ENCODE assay signal across 18 cellular contexts in the genomic region with DNA sequence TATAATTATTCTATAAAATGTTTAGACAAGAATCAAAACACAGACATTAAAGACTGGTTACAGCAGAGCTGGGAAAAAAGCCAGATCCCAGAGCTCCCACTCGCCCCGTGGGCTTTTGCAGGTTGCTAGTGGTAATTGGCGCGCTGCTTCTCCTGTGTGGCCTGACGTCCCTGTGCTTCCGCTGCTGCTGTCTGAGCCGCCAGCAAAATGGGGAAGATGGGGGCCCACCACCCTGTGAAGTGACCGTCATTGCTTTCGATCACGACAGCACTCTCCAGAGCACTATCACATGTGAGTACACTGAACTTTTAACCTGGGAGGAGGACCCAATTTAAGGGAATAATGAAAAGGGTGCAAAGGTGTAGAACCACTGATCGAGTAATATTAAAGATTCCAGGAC. TPM values are rescaled to one million over a fixed set of nuclear protein-coding genes. Genes with fewer than 3 reads are reported as not detected.
DNase-seq lines count a peak whose midpoint lies in the region; ATAC-seq, FAIRE-seq and TF ChIP-seq lines count a peak whose summit lies in the region.
"Had no signal": no experiment of that assay in that cellular context is flagged by ENCODE, and none has a peak within 500 bp of the region (broad histone marks: within the 10 kb centered on the region; RNA-seq: fewer than 3 reads in every experiment).

No MANE protein-coding gene starts in this region.

- H3K27ac Mint-ChIP-seq in endothelial cell (ENCODE audit: unreplicated experiment) (no peak overlapping the region), Calu3 (ENCODE audit: unreplicated experiment) (no peak overlapping the region)
- H3K27ac Mint-ChIP-seq: activated CD4-positive, alpha-beta T cell treated with anti-CD3 and anti-CD28 coated beads, Interleukin-2, amount 10 ng/mL, durations not matched to agents 24 days and 14 days; T-helper 1 cell treated with Interleukin-12 subunit alpha and Interleukin-12 subunit beta and Interleukin-4 antibody, amounts not matched to agents 30 μg/mL and 1 μg/mL, for 36 hours had no signal

- TF ChIP-seq POLR2A in right lobe of liver (IDR thresholded peaks at IDR 0.05): no peak
- TF ChIP-seq POLR2A in HepG2 (IDR thresholded peaks at IDR 0.05; ENCODE audit: insufficient read depth in 1 of 2, low read depth in 2 of 2, low read length in 2 of 2): no peak

- no peaks in the 10 kb centered on the region for H3K9me3 ChIP-seq in right lobe of liver
- no peaks in the 10 kb centered on the region for H3K9me3 ChIP-seq in HepG2 (ENCODE audit: low read length)
- H3K9me3 ChIP-seq in mucosa of descending colon: no peaks in the 10 kb centered on the region
- H3K9me3 ChIP-seq in aorta (ENCODE audit: control insufficient read depth, low read length): no peaks in the 10 kb centered on the region
- H3K9me3 ChIP-seq: tibial nerve had no signal

- TF ChIP-seq RAD21 in HepG2 (CRISPR knock-in tag; IDR thresholded peaks at IDR 0.05): no peak

- H3K4me1 ChIP-seq in right lobe of liver (no peaks in the 10 kb centered on the region), HepG2 (ENCODE audit: insufficient read depth, low read length) (no peaks in the 10 kb centered on the region), mucosa of descending colon (ENCODE audit: low read depth) (peaks cover 2% of the 10 kb centered on the region), aorta (ENCODE audit: control insufficient read depth in 1 of 2, insufficient read depth in 2 of 2, low read length in 2 of 2) (no peaks in the 10 kb centered on the region)

- POLR2A ChIA-PET in HepG2 (lab: Yijun Ruan, JAX): no interaction called here

- no peak overlapping the region for H2AFZ ChIP-seq in HepG2 (ENCODE audit: low read length)

- whole genome bisulfite sequencing in right lobe of liver (ENCODE audit: insufficient coverage, low coverage, low lambda C conversion rate, missing lambda C conversion rate): 66% methylated on average over 5 of the region's 11 CpGs
- WGBS in HepG2 (ENCODE audit: low lambda C conversion rate): 52% methylated on average over 11 of the region's 11 CpGs
- 61 to 63% methylated on average over 11 of the region's 11 CpGs for WGBS in aorta, 2 donors

- no peak overlapping the region for H3K9ac ChIP-seq in HepG2 (ENCODE audit: insufficient read depth, low read depth, low read length)

- in situ Hi-C loops in HepG2 (cut with HindIII; ENCODE audit: extremely low pct_ligation_motif_present, low pct_unique_long_range_greater_than_20kb): no loop called here

- intact Hi-C loops in right lobe of liver (cut with DNase I) (loop anchor here in 1 of 2 donors (5.0 kb wide), 1 partner anchor 34 kb away; no protein-coding TSS in a partner anchor), HepG2 (cut with micrococcal nuclease; ENCODE audit: unreplicated experiment) (no loop called here), Right ventricle myocardium inferior (cut with DNase I) (no loop called here), mucosa of descending colon (cut with DNase I, micrococcal nuclease) (no loop called here), aorta (cut with DNase I) (loop anchor here in 1 of 2 donors (5.0 kb wide), 1 partner anchor 34 kb away; no protein-coding TSS in a partner anchor), Calu3 (cut with micrococcal nuclease; ENCODE audit: unreplicated experiment) (no loop called here)

- H3K9me3 Mint-ChIP-seq in endothelial cell (ENCODE audit: unreplicated experiment): no peaks in the 10 kb centered on the region
- H3K9me3 Mint-ChIP-seq in Calu3 (ENCODE audit: low read depth, unreplicated experiment): no peaks in the 10 kb centered on the region
- H3K9me3 Mint-ChIP-seq: activated CD4-positive, alpha-beta T cell treated with anti-CD3 and anti-CD28 coated beads, Interleukin-2, amount 10 ng/mL, durations not matched to agents 24 days and 14 days; nephron progenitor cell; T-helper 1 cell treated with Interleukin-12 subunit alpha and Interleukin-12 subunit beta and Interleukin-4 antibody, amounts not matched to agents 30 μg/mL and 1 μg/mL, for 36 hours had no signal

- H3K4me1 Mint-ChIP-seq in endothelial cell (ENCODE audit: unreplicated experiment): peaks cover 20% of the 10 kb centered on the region
- no peaks in the 10 kb centered on the region for H3K4me1 Mint-ChIP-seq in Calu3 (ENCODE audit: low read depth, unreplicated experiment)
- H3K4me1 Mint-ChIP-seq: nephron progenitor cell had no signal

- ATAC-seq in right lobe of liver: peak in 3 of 4 donors; percentile 49 to 65 (median 59)
- ATAC-seq in HepG2: no peak
- no peak for ATAC-seq in Right ventricle myocardium inferior
- ATAC-seq in mucosa of descending colon: peak; percentile 42
- ATAC-seq in aorta (ENCODE audit: low FRiP score): peak; percentile 34
- ATAC-seq: Panc1 had no signal

- no peaks in the 10 kb centered on the region for H3K79me2 ChIP-seq in HepG2 (ENCODE audit: insufficient read depth, low read length)

- DNase-seq in right lobe of liver: peak; percentile 49 to 66 (median 65)
- DNase-seq in HepG2 (ENCODE audit: low spot score): no peak
- DNase-seq in Right ventricle myocardium inferior (ENCODE audit: missing footprints): peak; percentile 84
- peak in 2 of 3 donors; percentile 39 to 66 for DNase-seq in mucosa of descending colon
- peak in 1 of 2 donors; percentile 87 for DNase-seq in aorta
- DNase-seq in central memory CD4-positive, alpha-beta T cell: no peak
- no peak for DNase-seq in endothelial cell (ENCODE audit: low spot score)
- no peak for DNase-seq in Calu3
- DNase-seq: activated CD4-positive, alpha-beta T cell treated with anti-CD3 and anti-CD28 coated beads, Interleukin-2, amount 10 ng/mL, durations not matched to agents 24 days and 14 days; effector CD4-positive, alpha-beta T cell; nephron progenitor cell had no signal

- no peak for TF ChIP-seq CTCF in right lobe of liver (IDR thresholded peaks at IDR 0.05)
- no peak for TF ChIP-seq CTCF in HepG2 (CRISPR knock-in tag; IDR thresholded peaks at IDR 0.05)
- TF ChIP-seq CTCF in mucosa of descending colon (IDR thresholded peaks at IDR 0.05): no peak
- TF ChIP-seq CTCF in endothelial cell (IDR thresholded peaks at IDR 0.05; ENCODE audit: unreplicated experiment): no peak
- no peak for TF ChIP-seq CTCF in Calu3 (IDR thresholded peaks at IDR 0.05; ENCODE audit: unreplicated experiment)

- H4K20me1 ChIP-seq in HepG2 (ENCODE audit: insufficient read depth, low read length): no peaks in the 10 kb centered on the region

- CTCF ChIA-PET in HepG2 (lab: Yijun Ruan, JAX; ENCODE audit: low intra/inter-chr PET ratio, low total read pairs) (interaction anchor here (1.1 kb wide), 1 partner anchor 33 kb away, joined by 3 read pairs; no protein-coding TSS in a partner anchor), Calu3 (lab: Charles Lee) (no interaction called here)

- H3K27me3 ChIP-seq in right lobe of liver (no peaks in the 10 kb centered on the region), HepG2 (ENCODE audit: control insufficient read depth in 1 of 2, insufficient read depth in 2 of 2, low read length in 2 of 2) (no peaks in the 10 kb centered on the region; a peak in 1 of 5 replicates), aorta (ENCODE audit: control insufficient read depth in 1 of 2, insufficient read depth in 2 of 2, low read length in 1 of 2) (no peaks in the 10 kb centered on the region)
- H3K27me3 ChIP-seq: tibial nerve had no signal

- H3K27ac ChIP-seq in right lobe of liver (no peak overlapping the region), HepG2 (ENCODE audit: extremely low read length, insufficient read depth, low read length) (no peak overlapping the region), aorta (ENCODE audit: low read depth in 1 of 2, low read length in 2 of 2) (no peak overlapping the region)

- no peak for TF ChIP-seq EP300 in HepG2 (IDR thresholded peaks at IDR 0.05; ENCODE audit: low read depth in 2 of 2, low read length in 2 of 2)
- no peak for TF ChIP-seq EP300 in HepG2 (CRISPR knock-in tag; IDR thresholded peaks at IDR 0.05; ENCODE audit: borderline replicate concordance)

- no peak for FAIRE-seq in HepG2 (lab: Jason Lieb, UNC)
- FAIRE-seq: A204.1, astrocyte, islet of Langerhans had no signal

- peaks cover 1% of the 10 kb centered on the region for H3K27me3 Mint-ChIP-seq in endothelial cell (ENCODE audit: unreplicated experiment)
- H3K27me3 Mint-ChIP-seq in Calu3 (ENCODE audit: unreplicated experiment): no peaks in the 10 kb centered on the region

- no peaks in the 10 kb centered on the region for H3K36me3 Mint-ChIP-seq in endothelial cell (ENCODE audit: low read depth, unreplicated experiment)
- no peaks in the 10 kb centered on the region for H3K36me3 Mint-ChIP-seq in Calu3 (ENCODE audit: insufficient read depth, unreplicated experiment)

- no peak overlapping the region for H3K4me3 ChIP-seq in right lobe of liver
- H3K4me3 ChIP-seq in HepG2 (replicated peaks in 1 of 3; ENCODE audit: insufficient read depth in 1 of 3, low read depth in 2 of 3, low read length in 3 of 3): no peak overlapping the region
- H3K4me3 ChIP-seq in mucosa of descending colon: no peak overlapping the region
- H3K4me3 ChIP-seq in aorta (ENCODE audit: low read length in 2 of 2): no peak overlapping the region
- H3K4me3 ChIP-seq: smooth muscle cell, tibial nerve had no signal

- BruUV-seq in HepG2 (replicated peaks; lab: Mats Ljungman, UMichigan): no TSS peak
- BruUV-seq in Calu3 (replicated peaks; lab: Mats Ljungman, UMichigan): no TSS peak

- no peaks in the 10 kb centered on the region for H3K36me3 ChIP-seq in right lobe of liver
- no peaks in the 10 kb centered on the region for H3K36me3 ChIP-seq in HepG2 (replicated peaks in 1 of 2; ENCODE audit: control insufficient read depth in 1 of 2, insufficient read depth in 2 of 2, low read length in 2 of 2)
- H3K36me3 ChIP-seq in mucosa of descending colon (ENCODE audit: low read depth): no peaks in the 10 kb centered on the region
- H3K36me3 ChIP-seq in aorta (ENCODE audit: control insufficient read depth in 1 of 2, insufficient read depth in 2 of 2, low read length in 1 of 2): no peaks in the 10 kb centered on the region
- H3K36me3 ChIP-seq: tibial nerve had no signal

- no peak overlapping the region for H3K4me2 ChIP-seq in HepG2 (ENCODE audit: low read depth, low read length)
- H3K4me2 ChIP-seq: smooth muscle cell had no signal

- H3K4me3 Mint-ChIP-seq in endothelial cell (ENCODE audit: unreplicated experiment) (no peak overlapping the region), Calu3 (ENCODE audit: low read depth, unreplicated experiment) (no peak overlapping the region)
- H3K4me3 Mint-ChIP-seq: activated CD4-positive, alpha-beta T cell treated with anti-CD3 and anti-CD28 coated beads, Interleukin-2, amount 10 ng/mL, durations not matched to agents 24 days and 14 days; nephron progenitor cell; T-helper 1 cell treated with Interleukin-12 subunit alpha and Interleukin-12 subunit beta and Interleukin-4 antibody, amounts not matched to agents 30 μg/mL and 1 μg/mL, for 36 hours had no signal

RNA-seq across cellular contexts. Expression of gene TMEM52B, which starts 7.5 kb away (rescaled TPM):
- total RNA-seq in right lobe of liver: under 1 TPM in 2 of 6 experiments, not detected in 4; 0.06 TPM
- total RNA-seq in HepG2 (2016; rRNA removed; fragmentation: Illumina TruSeq; extraction: Trizol): not detected in 2 replicates
- not detected in 2 replicates for total RNA-seq in HepG2 (2016; cell fraction: cytosol; rRNA removed; fragmentation: Illumina TruSeq; extraction: Trizol; ENCODE audit: low read depth)
- not detected in 2 replicates for total RNA-seq in HepG2 (2016; cell fraction: insoluble cytoplasmic fraction; rRNA removed; fragmentation: Illumina TruSeq; extraction: Trizol)
- not detected in 2 replicates for total RNA-seq in HepG2 (2016; cell fraction: membrane; rRNA removed; fragmentation: Illumina TruSeq; extraction: Trizol)
- not detected in 2 replicates for total RNA-seq in HepG2 (2016; cell fraction: nucleus; rRNA removed; fragmentation: Illumina TruSeq; extraction: Trizol)
- polyA plus RNA-seq in HepG2 (2011; rRNA removed): not detected in 2 replicates
- not detected in 2 replicates for polyA plus RNA-seq in HepG2 (2011; cell fraction: cytosol; rRNA removed)
- polyA plus RNA-seq in HepG2 (2011; cell fraction: nucleus; rRNA removed): not detected in 2 replicates
- not detected in 2 replicates for polyA plus RNA-seq in HepG2 (2012)
- not detected in 2 replicates for polyA plus RNA-seq in HepG2 (2016; cell fraction: cytosol; fragmentation: Illumina TruSeq; extraction: Trizol; ENCODE audit: low read depth)
- not detected in 2 replicates for polyA plus RNA-seq in HepG2 (2016; cell fraction: insoluble cytoplasmic fraction; fragmentation: Illumina TruSeq; extraction: Trizol; ENCODE audit: low read depth)
- not detected in 2 replicates for polyA plus RNA-seq in HepG2 (2016; cell fraction: membrane; fragmentation: Illumina TruSeq; extraction: Trizol; ENCODE audit: low read depth)
- polyA plus RNA-seq in HepG2 (2016; cell fraction: nucleus; fragmentation: Illumina TruSeq; extraction: Trizol; ENCODE audit: insufficient read depth, low read depth): not detected in 2 replicates
- polyA minus RNA-seq in HepG2 (2011; rRNA and poly(A)+ RNA removed; ENCODE audit: low replicate concordance): 8.1 TPM in 1 of 2 replicates, not detected in the other
- polyA minus RNA-seq in HepG2 (2011; cell fraction: cytosol; rRNA and poly(A)+ RNA removed): not detected in 2 replicates
- not detected in 2 replicates for polyA minus RNA-seq in HepG2 (2011; cell fraction: nucleus; rRNA and poly(A)+ RNA removed)
- total RNA-seq in Right ventricle myocardium inferior: not detected
- total RNA-seq in mucosa of descending colon: under 1 TPM in 1 of 3 donors, not detected in 2; 0.10 TPM
- under 1 TPM; 0.13 to 0.27 TPM for total RNA-seq in aorta
- under 1 TPM; 0.05 to 0.63 TPM for polyA plus RNA-seq in aorta
- total RNA-seq in endothelial cell (ENCODE audit: unreplicated experiment): not detected
- not detected in 2 replicates for total RNA-seq in Calu3 (2022)
- total RNA-seq: activated CD4-positive, alpha-beta T cell treated with anti-CD3 and anti-CD28 coated beads, Interleukin-2, amount 10 ng/mL, durations not matched to agents 24 days and 14 days had no signal

RNA-seq across cellular contexts. Expression of gene OLR1, which starts 14.4 kb away (rescaled TPM):
- total RNA-seq in right lobe of liver (1 to 10 TPM in 2 of 6 experiments, under 1 TPM in 2, not detected in 2; 0.23 to 3.9 (median 0.77) TPM), HepG2 (2016; rRNA removed; fragmentation: Illumina TruSeq; extraction: Trizol) (not detected in 2 replicates), Right ventricle myocardium inferior (0.24 TPM), mucosa of descending colon (under 1 TPM in 1 of 3 donors, not detected in 2; 0.63 TPM), aorta (1 to 10 TPM; 8.4 to 9.3 TPM), endothelial cell (ENCODE audit: unreplicated experiment) (not detected), Calu3 (2022) (not detected in 2 replicates)
- not detected in 2 replicates for total RNA-seq in HepG2 (2016; cell fraction: cytosol; rRNA removed; fragmentation: Illumina TruSeq; extraction: Trizol; ENCODE audit: low read depth)
- total RNA-seq in HepG2 (2016; cell fraction: insoluble cytoplasmic fraction; rRNA removed; fragmentation: Illumina TruSeq; extraction: Trizol): not detected in 2 replicates
- total RNA-seq in HepG2 (2016; cell fraction: membrane; rRNA removed; fragmentation: Illumina TruSeq; extraction: Trizol): not detected in 2 replicates
- not detected in 2 replicates for total RNA-seq in HepG2 (2016; cell fraction: nucleus; rRNA removed; fragmentation: Illumina TruSeq; extraction: Trizol)
- polyA plus RNA-seq in HepG2 (2011; rRNA removed) (not detected in 2 replicates), aorta (1 to 10 TPM in 1 of 2 donors, not detected in 1; 4.4 TPM)
- 0.04 TPM in 1 of 2 replicates, not detected in the other for polyA plus RNA-seq in HepG2 (2011; cell fraction: cytosol; rRNA removed)
- not detected in 2 replicates for polyA plus RNA-seq in HepG2 (2011; cell fraction: nucleus; rRNA removed)
- not detected in 2 replicates for polyA plus RNA-seq in HepG2 (2012)
- polyA plus RNA-seq in HepG2 (2016; cell fraction: cytosol; fragmentation: Illumina TruSeq; extraction: Trizol; ENCODE audit: low read depth): not detected in 2 replicates
- not detected in 2 replicates for polyA plus RNA-seq in HepG2 (2016; cell fraction: insoluble cytoplasmic fraction; fragmentation: Illumina TruSeq; extraction: Trizol; ENCODE audit: low read depth)
- not detected in 2 replicates for polyA plus RNA-seq in HepG2 (2016; cell fraction: membrane; fragmentation: Illumina TruSeq; extraction: Trizol; ENCODE audit: low read depth)
- not detected in 2 replicates for polyA plus RNA-seq in HepG2 (2016; cell fraction: nucleus; fragmentation: Illumina TruSeq; extraction: Trizol; ENCODE audit: insufficient read depth, low read depth)
- polyA minus RNA-seq in HepG2 (2011; rRNA and poly(A)+ RNA removed; ENCODE audit: low replicate concordance): 38.5 TPM in 1 of 2 replicates, not detected in the other
- polyA minus RNA-seq in HepG2 (2011; cell fraction: cytosol; rRNA and poly(A)+ RNA removed): 0.59 and 0.62 TPM in 2 replicates
- 0.52 TPM in 1 of 2 replicates, not detected in the other for polyA minus RNA-seq in HepG2 (2011; cell fraction: nucleus; rRNA and poly(A)+ RNA removed)
- total RNA-seq: activated CD4-positive, alpha-beta T cell treated with anti-CD3 and anti-CD28 coated beads, Interleukin-2, amount 10 ng/mL, durations not matched to agents 24 days and 14 days had no signal

RNA-seq across cellular contexts. Expression of gene GABARAPL1, which starts 26.4 kb away (rescaled TPM):
- total RNA-seq in right lobe of liver (100 to 1,000 TPM in 1 of 6 experiments, 10 to 100 TPM in 5; 59.5 to 123 (median 83.4) TPM), HepG2 (2016; rRNA removed; fragmentation: Illumina TruSeq; extraction: Trizol) (7.9 and 8.1 TPM in 2 replicates), Right ventricle myocardium inferior (282 TPM), mucosa of descending colon (10 to 100 TPM; 34.4 to 93.4 (median 41.0) TPM), aorta (100 to 1,000 TPM; 103 to 111 TPM), endothelial cell (ENCODE audit: unreplicated experiment) (133 TPM), Calu3 (2022) (54.8 and 61.0 TPM in 2 replicates)
- 1.2 and 2.7 TPM in 2 replicates for total RNA-seq in HepG2 (2016; cell fraction: cytosol; rRNA removed; fragmentation: Illumina TruSeq; extraction: Trizol; ENCODE audit: low read depth)
- total RNA-seq in HepG2 (2016; cell fraction: insoluble cytoplasmic fraction; rRNA removed; fragmentation: Illumina TruSeq; extraction: Trizol): 6.8 and 8.2 TPM in 2 replicates
- total RNA-seq in HepG2 (2016; cell fraction: membrane; rRNA removed; fragmentation: Illumina TruSeq; extraction: Trizol): 3.7 and 3.8 TPM in 2 replicates
- 7.5 and 9.5 TPM in 2 replicates for total RNA-seq in HepG2 (2016; cell fraction: nucleus; rRNA removed; fragmentation: Illumina TruSeq; extraction: Trizol)
- polyA plus RNA-seq in HepG2 (2011; rRNA removed) (26.1 and 28.1 TPM in 2 replicates), aorta (10 to 100 TPM; 74.5 to 84.1 TPM)
- polyA plus RNA-seq in HepG2 (2011; cell fraction: cytosol; rRNA removed): 12.7 and 20.6 TPM in 2 replicates
- 18.1 and 27.4 TPM in 2 replicates for polyA plus RNA-seq in HepG2 (2011; cell fraction: nucleus; rRNA removed)
- polyA plus RNA-seq in HepG2 (2012): 30.3 and 43.8 TPM in 2 replicates
- 1.2 and 1.3 TPM in 2 replicates for polyA plus RNA-seq in HepG2 (2016; cell fraction: cytosol; fragmentation: Illumina TruSeq; extraction: Trizol; ENCODE audit: low read depth)
- polyA plus RNA-seq in HepG2 (2016; cell fraction: insoluble cytoplasmic fraction; fragmentation: Illumina TruSeq; extraction: Trizol; ENCODE audit: low read depth): 8.5 and 10.9 TPM in 2 replicates
- 2.4 and 2.8 TPM in 2 replicates for polyA plus RNA-seq in HepG2 (2016; cell fraction: membrane; fragmentation: Illumina TruSeq; extraction: Trizol; ENCODE audit: low read depth)
- 8.0 and 9.3 TPM in 2 replicates for polyA plus RNA-seq in HepG2 (2016; cell fraction: nucleus; fragmentation: Illumina TruSeq; extraction: Trizol; ENCODE audit: insufficient read depth, low read depth)
- 14.5 and 98.1 TPM in 2 replicates for polyA minus RNA-seq in HepG2 (2011; rRNA and poly(A)+ RNA removed; ENCODE audit: low replicate concordance)
- polyA minus RNA-seq in HepG2 (2011; cell fraction: cytosol; rRNA and poly(A)+ RNA removed): 10.8 and 14.2 TPM in 2 replicates
- 17.0 and 23.5 TPM in 2 replicates for polyA minus RNA-seq in HepG2 (2011; cell fraction: nucleus; rRNA and poly(A)+ RNA removed)

RNA-seq across cellular contexts. Expression of gene CLEC7A, which starts 56.3 kb away (rescaled TPM):
- total RNA-seq in right lobe of liver (1 to 10 TPM; 1.6 to 9.5 (median 3.8) TPM), HepG2 (2016; rRNA removed; fragmentation: Illumina TruSeq; extraction: Trizol) (not detected in 2 replicates), Right ventricle myocardium inferior (3.1 TPM), mucosa of descending colon (10 to 100 TPM in 1 of 3 donors, 1 to 10 TPM in 2; 3.1 to 12.0 (median 6.3) TPM), aorta (10 to 100 TPM; 25.8 to 33.5 TPM), endothelial cell (ENCODE audit: unreplicated experiment) (not detected), Calu3 (2022) (1.2 and 1.4 TPM in 2 replicates)
- not detected in 2 replicates for total RNA-seq in HepG2 (2016; cell fraction: cytosol; rRNA removed; fragmentation: Illumina TruSeq; extraction: Trizol; ENCODE audit: low read depth)
- total RNA-seq in HepG2 (2016; cell fraction: insoluble cytoplasmic fraction; rRNA removed; fragmentation: Illumina TruSeq; extraction: Trizol): not detected in 2 replicates
- not detected in 2 replicates for total RNA-seq in HepG2 (2016; cell fraction: membrane; rRNA removed; fragmentation: Illumina TruSeq; extraction: Trizol)
- total RNA-seq in HepG2 (2016; cell fraction: nucleus; rRNA removed; fragmentation: Illumina TruSeq; extraction: Trizol): not detected in 2 replicates
- polyA plus RNA-seq in HepG2 (2011; rRNA removed) (not detected in 2 replicates), aorta (1 to 10 TPM; 2.9 to 4.8 TPM)
- polyA plus RNA-seq in HepG2 (2011; cell fraction: cytosol; rRNA removed): not detected in 2 replicates
- polyA plus RNA-seq in HepG2 (2011; cell fraction: nucleus; rRNA removed): not detected in 2 replicates
- not detected in 2 replicates for polyA plus RNA-seq in HepG2 (2012)
- not detected in 2 replicates for polyA plus RNA-seq in HepG2 (2016; cell fraction: cytosol; fragmentation: Illumina TruSeq; extraction: Trizol; ENCODE audit: low read depth)
- polyA plus RNA-seq in HepG2 (2016; cell fraction: insoluble cytoplasmic fraction; fragmentation: Illumina TruSeq; extraction: Trizol; ENCODE audit: low read depth): not detected in 2 replicates
- polyA plus RNA-seq in HepG2 (2016; cell fraction: membrane; fragmentation: Illumina TruSeq; extraction: Trizol; ENCODE audit: low read depth): not detected in 2 replicates
- polyA plus RNA-seq in HepG2 (2016; cell fraction: nucleus; fragmentation: Illumina TruSeq; extraction: Trizol; ENCODE audit: insufficient read depth, low read depth): not detected in 2 replicates
- polyA minus RNA-seq in HepG2 (2011; rRNA and poly(A)+ RNA removed; ENCODE audit: low replicate concordance): not detected in 2 replicates
- polyA minus RNA-seq in HepG2 (2011; cell fraction: cytosol; rRNA and poly(A)+ RNA removed): not detected in 2 replicates
- not detected in 2 replicates for polyA minus RNA-seq in HepG2 (2011; cell fraction: nucleus; rRNA and poly(A)+ RNA removed)
- total RNA-seq: activated CD4-positive, alpha-beta T cell treated with anti-CD3 and anti-CD28 coated beads, Interleukin-2, amount 10 ng/mL, durations not matched to agents 24 days and 14 days had no signal
- polyA plus RNA-seq: smooth muscle cell had no signal

Comparison
In these comparisons a context has a peak if more than half of its experiments do, and no peak if none do; other contexts are left out.
1. ATAC-seq: peak in right lobe of liver (3 of 4), mucosa of descending colon (single experiment) and aorta (single experiment); none in HepG2 (single experiment) and Right ventricle myocardium inferior (single experiment).
2. DNase-seq: peak in right lobe of liver (3 of 3), Right ventricle myocardium inferior (single experiment) and mucosa of descending colon (2 of 3); none in HepG2 (single experiment), central memory CD4-positive, alpha-beta T cell (single experiment), endothelial cell (single experiment) and Calu3 (single experiment).